12 cellular contexts compared by ENCODE assay signal in genomic region chr5:149829954-149830353, GRCh38.
DNase-seq lines count a peak whose midpoint lies in the region; ATAC-seq, FAIRE-seq and TF ChIP-seq lines count a peak whose summit lies in the region.
"Had no signal": no experiment of that assay in that cellular context is flagged by ENCODE, and none has a peak within 500 bp of the region (broad histone marks: within the 10 kb centered on the region; RNA-seq: fewer than 3 reads in every experiment).

No MANE protein-coding gene starts in this region.

- WGBS in A549 (ENCODE audit: missing lambda C conversion rate), result 79% methylated on average over 3 of the region's 3 CpGs
- 63 to 86% methylated on average over 3 of the region's 3 CpGs for WGBS in transverse colon (ENCODE audit: low coverage in 1 of 2), 2 donors
- 63 to 71% methylated on average over 3 of the region's 3 CpGs for WGBS in lower leg skin, 2 donors

- H3K27ac ChIP-seq in A549 (no peak overlapping the region), transverse colon (no peak overlapping the region)
- H3K27ac ChIP-seq: upper lobe of left lung had no signal

- in situ Hi-C loops in transverse colon (cut with MboI; ENCODE audit: low pct_ligation_motif_present in 1 of 4, low pct_unique_long_range_greater_than_20kb in 1 of 4, low sequenced_read_pairs in 3 of 4), result loop anchor here (5.0 to 25.0 kb wide), 5 partner anchors 165 to 382 kb away; no protein-coding TSS in a partner anchor

- no peak for TF ChIP-seq EP300 in A549 (IDR thresholded peaks at IDR 0.05)
- TF ChIP-seq EP300 in transverse colon (IDR thresholded peaks at IDR 0.05; ENCODE audit: low read depth), result no peak

- POLR2A ChIA-PET in A549 (lab: Yijun Ruan, JAX), result interaction anchor here (0.6 kb wide), 1 partner anchor 131 kb away, joined by 3 read pairs; the partner anchor contains the start of gene SLC26A2

- TF ChIP-seq POLR2A in A549 (IDR thresholded peaks at IDR 0.05; ENCODE audit: low read length) (no peak), erythroblast (IDR thresholded peaks at IDR 0.05; ENCODE audit: low read length) (no peak), transverse colon (IDR thresholded peaks at IDR 0.05) (no peak), lower leg skin (IDR thresholded peaks at IDR 0.05) (no peak)

- H3K27me3 ChIP-seq in transverse colon, result no peaks in the 10 kb centered on the region
- H3K27me3 ChIP-seq: upper lobe of left lung had no signal

- H3K4me2 ChIP-seq in A549, result no peak overlapping the region

- CTCF ChIA-PET in A549 (lab: Yijun Ruan, JAX), result interaction anchor here (0.8 to 29.2 kb wide), 18 partner anchors 9 to 331 kb away, joined by 3 to 768 read pairs (median 6); partner anchors contain the start of gene SLC26A2

- no peak for TF ChIP-seq RAD21 in A549 (conservative IDR thresholded peaks at IDR 0.05 in 1 of 2, IDR thresholded peaks at IDR 0.05 in 1 of 2)

- peaks cover 5% of the 10 kb centered on the region; the same call in 1 of the 3 replicates for H3K4me1 ChIP-seq in A549
- H3K4me1 ChIP-seq in transverse colon, result peaks cover 3 to 23% (median 13%) of the 10 kb centered on the region in 4 donors

- ATAC-seq in A549, result no peak

- TF ChIP-seq CTCF in A549 (IDR thresholded peaks at IDR 0.05) (no peak), GM12865 (IDR thresholded peaks at IDR 0.05; ENCODE audit: insufficient read depth, low read depth, low read length, missing control alignments) (peak; percentile 10), transverse colon (IDR thresholded peaks at IDR 0.05) (peak in 1 of 5 experiments; percentile 10), lower leg skin (IDR thresholded peaks at IDR 0.05) (no peak)

- H3K4me3 ChIP-seq in A549 (no peak overlapping the region), GM12865 (ENCODE audit: low read depth, low read length) (no peak overlapping the region), transverse colon (no peak overlapping the region), lower leg skin (ENCODE audit: low read depth, poor library complexity, severe bottlenecking) (no peak overlapping the region)
- H3K4me3 ChIP-seq: upper lobe of left lung had no signal

- FAIRE-seq in A549 (lab: Jason Lieb, UNC), result no peak
- FAIRE-seq: TTC549 had no signal

- peak; percentile 45 for DNase-seq in A549 (ENCODE audit: low read depth in 1 of 2, low spot score in 1 of 2)
- peak; percentile 44 for DNase-seq in GM12865 (ENCODE audit: low read depth)
- peak; percentile 2 for DNase-seq in NCI-H748 treated with DMSO at 0.1 percent for 48 hours (lab: John Stamatoyannopoulos, UW)
- DNase-seq in erythroblast (lab: John Stamatoyannopoulos, UW), result peak; percentile 55 to 59
- no peak for DNase-seq in activated CD4-positive, alpha-beta T cell treated with anti-CD3 and anti-CD28 coated beads, Interleukin-2, amount 50 U/mL, for 1 hour
- DNase-seq in transverse colon, result no peak
- no peak for DNase-seq in DMS114 treated with DMSO at 0.1 percent for 48 hours (lab: John Stamatoyannopoulos, UW; ENCODE audit: unreplicated experiment)
- DNase-seq in lower leg skin (ENCODE audit: low spot score in 2 of 2), result no peak
- DNase-seq: COR-L47, foreskin melanocyte, upper lobe of left lung had no signal

- peaks cover 0 to 20% (median 5%) of the 10 kb centered on the region in 4 donors for H3K36me3 ChIP-seq in transverse colon

- intact Hi-C loops in transverse colon (cut with DNase I; ENCODE audit: low total_unique reads), result no loop called here
- intact Hi-C loops in lower leg skin (cut with DNase I; ENCODE audit: low total_unique reads), result loop anchor here (2.0 kb wide), 1 partner anchor 193 kb away; no protein-coding TSS in a partner anchor

- H3K9me3 ChIP-seq in A549, result no peaks in the 10 kb centered on the region
- no peaks in the 10 kb centered on the region for H3K9me3 ChIP-seq in transverse colon
- H3K9me3 ChIP-seq: upper lobe of left lung had no signal

TF ChIP-seq in A549, 52 proteins besides CTCF, POLR2A, EP300 and RAD21:
- TF ChIP-seq TFCP2L1 (CRISPR knock-in tag; IDR thresholded peaks at IDR 0.05), result no peak
- no peak for TF ChIP-seq NFE2L2 (conservative IDR thresholded peaks at IDR 0.05; ENCODE audit: low read length)
- TF ChIP-seq, protein P1, sequence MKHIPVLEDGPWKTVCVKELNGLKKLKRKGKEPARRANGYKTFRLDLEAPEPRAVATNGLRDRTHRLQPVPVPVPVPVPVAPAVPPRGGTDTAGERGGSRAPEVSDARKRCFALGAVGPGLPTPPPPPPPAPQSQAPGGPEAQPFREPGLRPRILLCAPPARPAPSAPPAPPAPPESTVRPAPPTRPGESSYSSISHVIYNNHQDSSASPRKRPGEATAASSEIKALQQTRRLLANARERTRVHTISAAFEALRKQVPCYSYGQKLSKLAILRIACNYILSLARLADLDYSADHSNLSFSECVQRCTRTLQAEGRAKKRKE (CRISPR knock-in tag; IDR thresholded peaks at IDR 0.05; ENCODE audit: low read depth), result no peak
- no peak for TF ChIP-seq POLR2AphosphoS2 (conservative IDR thresholded peaks at IDR 0.05; ENCODE audit: low read length)
- TF ChIP-seq ZFP36 (IDR thresholded peaks at IDR 0.05; ENCODE audit: borderline replicate concordance, partially characterized antibody), result no peak
- TF ChIP-seq BHLHE40 (IDR thresholded peaks at IDR 0.05; ENCODE audit: low read depth, low read length), result no peak
- TF ChIP-seq MAFK (IDR thresholded peaks at IDR 0.05; ENCODE audit: partially characterized antibody), result no peak
- TF ChIP-seq, protein P2, sequence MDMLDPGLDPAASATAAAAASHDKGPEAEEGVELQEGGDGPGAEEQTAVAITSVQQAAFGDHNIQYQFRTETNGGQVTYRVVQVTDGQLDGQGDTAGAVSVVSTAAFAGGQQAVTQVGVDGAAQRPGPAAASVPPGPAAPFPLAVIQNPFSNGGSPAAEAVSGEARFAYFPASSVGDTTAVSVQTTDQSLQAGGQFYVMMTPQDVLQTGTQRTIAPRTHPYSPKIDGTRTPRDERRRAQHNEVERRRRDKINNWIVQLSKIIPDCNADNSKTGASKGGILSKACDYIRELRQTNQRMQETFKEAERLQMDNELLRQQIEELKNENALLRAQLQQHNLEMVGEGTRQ (IDR thresholded peaks at IDR 0.05), result no peak
- no peak for TF ChIP-seq HOXB13 (CRISPR knock-in tag; IDR thresholded peaks at IDR 0.05; ENCODE audit: low read depth)
- no peak for TF ChIP-seq CHD2 (IDR thresholded peaks at IDR 0.05; ENCODE audit: low read length, partially characterized antibody)
- TF ChIP-seq SMC3 (IDR thresholded peaks at IDR 0.05), result no peak
- TF ChIP-seq NPAS2 (CRISPR knock-in tag; IDR thresholded peaks at IDR 0.05; ENCODE audit: borderline replicate concordance), result no peak
- TF ChIP-seq EHF (CRISPR knock-in tag; IDR thresholded peaks at IDR 0.05), result no peak
- no peak for TF ChIP-seq CBX8 (IDR thresholded peaks at IDR 0.05)
- TF ChIP-seq, protein P3, sequence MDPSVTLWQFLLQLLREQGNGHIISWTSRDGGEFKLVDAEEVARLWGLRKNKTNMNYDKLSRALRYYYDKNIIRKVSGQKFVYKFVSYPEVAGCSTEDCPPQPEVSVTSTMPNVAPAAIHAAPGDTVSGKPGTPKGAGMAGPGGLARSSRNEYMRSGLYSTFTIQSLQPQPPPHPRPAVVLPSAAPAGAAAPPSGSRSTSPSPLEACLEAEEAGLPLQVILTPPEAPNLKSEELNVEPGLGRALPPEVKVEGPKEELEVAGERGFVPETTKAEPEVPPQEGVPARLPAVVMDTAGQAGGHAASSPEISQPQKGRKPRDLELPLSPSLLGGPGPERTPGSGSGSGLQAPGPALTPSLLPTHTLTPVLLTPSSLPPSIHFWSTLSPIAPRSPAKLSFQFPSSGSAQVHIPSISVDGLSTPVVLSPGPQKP (IDR thresholded peaks at IDR 0.05; ENCODE audit: low read depth, low read length), result no peak
- no peak for TF ChIP-seq MYC (IDR thresholded peaks at IDR 0.05; ENCODE audit: borderline replicate concordance, low read length)
- no peak for TF ChIP-seq CEBPB (IDR thresholded peaks at IDR 0.05)
- no peak for TF ChIP-seq E2F6 (IDR thresholded peaks at IDR 0.05; ENCODE audit: borderline replicate concordance, low read depth)

Comparison
In these comparisons a context has a peak if more than half of its experiments do, and no peak if none do; other contexts are left out.
1. DNase-seq: peak in A549 (2 of 2), GM12865 (single experiment), NCI-H748 treated with DMSO at 0.1 percent for 48 hours (single experiment) and erythroblast (2 of 2); none in activated CD4-positive, alpha-beta T cell treated with anti-CD3 and anti-CD28 coated beads, Interleukin-2, amount 50 U/mL, for 1 hour (single experiment), transverse colon (single experiment), DMS114 treated with DMSO at 0.1 percent for 48 hours (single experiment) and lower leg skin (0 of 2).